In the genomic region with DNA sequence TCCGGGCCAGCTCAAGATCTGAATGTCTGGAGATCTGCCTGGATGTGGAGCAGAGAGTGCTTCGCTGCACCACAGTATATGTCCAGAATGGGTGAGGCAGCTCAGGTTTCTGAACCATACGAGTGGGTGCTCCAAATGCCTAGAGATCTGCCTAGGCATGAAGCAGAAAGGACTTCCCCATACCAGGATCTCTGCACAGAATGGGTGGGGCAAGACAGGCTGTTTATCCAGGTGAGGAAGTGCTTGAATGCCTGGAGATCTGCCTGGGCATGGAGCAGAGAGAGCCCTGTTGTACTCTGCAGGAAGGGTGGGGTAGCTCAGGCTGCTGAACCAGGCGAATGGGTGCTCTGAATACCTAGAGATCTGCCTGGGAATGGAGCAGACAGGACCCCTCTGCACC, we compare ENCODE assay signal across 34 cellular contexts. TPM values are rescaled to one million over a fixed set of nuclear protein-coding genes. Genes with fewer than 3 reads are reported as not detected.
"Had no signal": no experiment of that assay in that cellular context is flagged by ENCODE, and none has a peak within 500 bp of the region (broad histone marks: within the 10 kb centered on the region; RNA-seq: fewer than 3 reads in every experiment).

No MANE protein-coding gene starts in this region.

- H3K4me1 Mint-ChIP-seq: activated CD4-positive, alpha-beta T cell treated with anti-CD3 and anti-CD28 coated beads for 36 hours; activated CD8-positive, alpha-beta memory T cell treated with anti-CD3 and anti-CD28 coated beads, Interleukin-2, amount 10 ng/mL, durations not matched to agents 7 days and 5 days; nephron; T-helper 17 cell had no signal

- FAIRE-seq: endometrium, small intestine, urothelium cell line had no signal

- H3K9me3 Mint-ChIP-seq: activated naive CD4-positive, alpha-beta T cell treated with anti-CD3 and anti-CD28 coated beads, Interleukin-2, amount 50 U/mL, for 72 hours had no signal

- H3K4me3 ChIP-seq: cardiac muscle cell, colonic mucosa, heart right ventricle, lung, sigmoid colon, testis, transverse colon had no signal

- H3K27me3 ChIP-seq: cardiac muscle cell, colonic mucosa, heart right ventricle, neutrophil, sigmoid colon, testis, transverse colon had no signal

- H3K4me1 ChIP-seq: colonic mucosa, heart right ventricle, sigmoid colon, testis, transverse colon had no signal

- DNase-seq: activated CD4-positive, alpha-beta T cell treated with anti-CD3 and anti-CD28 coated beads for 36 hours; activated CD4-positive, CD25-positive, alpha-beta regulatory T cell; activated CD8-positive, alpha-beta memory T cell treated with anti-CD3 and anti-CD28 coated beads, Interleukin-2, amount 10 ng/mL, durations not matched to agents 7 days and 5 days; activated CD8-positive, alpha-beta T cell treated with anti-CD3 and anti-CD28 coated beads, Interleukin-2, amount 10 ng/mL, durations not matched to agents 7 days and 5 days; activated naive CD4-positive, alpha-beta T cell; activated T-cell treated with anti-CD3 and anti-CD28 coated beads, Interleukin-2, amount 50 U/mL, for 48 hours; cerebellar nuclear complex; colonic mucosa; effector CD8-positive, alpha-beta T cell; erythroblast; foreskin fibroblast; heart right ventricle; kidney glomerular epithelial cell; sigmoid colon; small intestine; stimulated activated naive CD4-positive, alpha-beta T cell treated with Interleukin-2 at 50 U/mL for 16 hours; SW 1271; T-helper 17 cell; testis; transverse colon had no signal

- H3K27ac ChIP-seq: cardiac muscle cell, colonic mucosa, heart right ventricle, neutrophil, sigmoid colon, testis, transverse colon had no signal

- H3K27ac Mint-ChIP-seq: activated CD4-positive, alpha-beta T cell treated with anti-CD3 and anti-CD28 coated beads for 36 hours; activated CD8-positive, alpha-beta memory T cell treated with anti-CD3 and anti-CD28 coated beads, Interleukin-2, amount 10 ng/mL, durations not matched to agents 7 days and 5 days; activated CD8-positive, alpha-beta T cell treated with anti-CD3 and anti-CD28 coated beads, Interleukin-2, amount 10 ng/mL, durations not matched to agents 7 days and 5 days; activated naive CD4-positive, alpha-beta T cell treated with anti-CD3 and anti-CD28 coated beads, Interleukin-2, amount 50 U/mL, for 72 hours; nephron; progenitor cell of endocrine pancreas; T-helper 17 cell had no signal

- ATAC-seq: activated CD4-positive, alpha-beta T cell treated with anti-CD3 and anti-CD28 coated beads for 36 hours; activated CD8-positive, alpha-beta memory T cell treated with anti-CD3 and anti-CD28 coated beads, Interleukin-2, amount 10 ng/mL, durations not matched to agents 7 days and 5 days; activated CD8-positive, alpha-beta T cell treated with anti-CD3 and anti-CD28 coated beads, Interleukin-2, amount 10 ng/mL, durations not matched to agents 7 days and 5 days; activated naive CD4-positive, alpha-beta T cell treated with anti-CD3 and anti-CD28 coated beads, Interleukin-2, amount 50 U/mL, for 72 hours; heart right ventricle; left lobe of liver; T-helper 17 cell had no signal

- H3K4me3 Mint-ChIP-seq: activated CD4-positive, alpha-beta T cell treated with anti-CD3 and anti-CD28 coated beads for 36 hours; activated CD8-positive, alpha-beta memory T cell treated with anti-CD3 and anti-CD28 coated beads, Interleukin-2, amount 10 ng/mL, durations not matched to agents 7 days and 5 days; activated CD8-positive, alpha-beta T cell treated with anti-CD3 and anti-CD28 coated beads, Interleukin-2, amount 10 ng/mL, durations not matched to agents 7 days and 5 days; nephron; T-helper 17 cell had no signal

- H3K36me3 ChIP-seq: cardiac muscle cell, colonic mucosa, heart right ventricle, neutrophil, sigmoid colon, transverse colon had no signal

- H3K27me3 Mint-ChIP-seq: activated CD4-positive, alpha-beta T cell treated with anti-CD3 and anti-CD28 coated beads for 36 hours; activated CD8-positive, alpha-beta memory T cell treated with anti-CD3 and anti-CD28 coated beads, Interleukin-2, amount 10 ng/mL, durations not matched to agents 7 days and 5 days; progenitor cell of endocrine pancreas; T-helper 17 cell had no signal

- H3K36me3 Mint-ChIP-seq: activated CD8-positive, alpha-beta memory T cell treated with anti-CD3 and anti-CD28 coated beads, Interleukin-2, amount 10 ng/mL, durations not matched to agents 7 days and 5 days; activated naive CD4-positive, alpha-beta T cell treated with anti-CD3 and anti-CD28 coated beads, Interleukin-2, amount 50 U/mL, for 72 hours had no signal

- H3K9me3 ChIP-seq: colonic mucosa, heart right ventricle, neutrophil, sigmoid colon, testis, transverse colon had no signal

RNA-seq across cellular contexts. Expression of a gene that starts 45.4 kb away (rescaled TPM):
- total RNA-seq: activated CD4-positive, alpha-beta T cell treated with anti-CD3 and anti-CD28 coated beads for 36 hours; activated CD8-positive, alpha-beta memory T cell treated with anti-CD3 and anti-CD28 coated beads, Interleukin-2, amount 10 ng/mL, durations not matched to agents 7 days and 5 days; activated CD8-positive, alpha-beta T cell treated with anti-CD3 and anti-CD28 coated beads, Interleukin-2, amount 10 ng/mL, durations not matched to agents 7 days and 5 days; activated naive CD4-positive, alpha-beta T cell treated with anti-CD3 and anti-CD28 coated beads, Interleukin-2, amount 50 U/mL, for 72 hours; cardiac muscle cell; dermis microvascular lymphatic vessel endothelial cell; glomerular endothelial cell; heart right ventricle; left lobe of liver; lung; mucosa of gallbladder; osteocyte; progenitor cell of endocrine pancreas; renal cortical epithelial cell; sigmoid colon; T-helper 17 cell; transverse colon had no signal
- polyA plus RNA-seq: cardiac muscle cell, heart right ventricle, lung, sigmoid colon, small intestine had no signal
